ENCODE assay signal across 8 cellular contexts in the genomic region with DNA sequence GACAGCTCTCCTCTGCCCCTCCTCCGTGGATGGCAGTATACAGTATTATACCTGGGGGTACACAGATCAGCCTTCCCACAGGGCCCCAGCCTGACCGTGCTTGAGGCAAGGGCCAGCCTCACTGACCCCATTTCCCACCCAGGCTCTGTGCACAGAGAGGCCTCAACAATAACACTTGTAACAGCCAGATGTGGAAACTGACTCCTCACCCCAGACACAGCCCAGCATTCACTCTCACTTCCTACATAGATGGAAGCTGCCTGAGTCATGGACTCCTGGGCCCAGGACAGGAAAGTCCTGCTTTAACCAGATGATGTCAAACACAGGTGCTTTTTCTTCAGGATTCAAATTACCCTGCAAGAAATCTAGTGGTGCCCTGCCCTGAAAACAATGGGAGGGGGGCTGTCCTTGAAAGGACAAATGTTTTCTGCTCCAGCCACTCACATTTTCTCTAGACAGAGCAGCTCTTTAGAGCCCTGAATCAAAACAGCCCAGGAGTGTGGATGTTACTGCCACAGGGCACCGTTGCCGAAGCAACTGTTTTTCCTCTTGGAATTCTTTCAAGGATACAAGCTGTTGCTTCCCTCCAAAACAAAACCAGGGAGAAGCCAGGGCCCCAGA. TPM values are rescaled to one million over a fixed set of nuclear protein-coding genes. Genes with fewer than 3 reads are reported as not detected.
DNase-seq lines count a peak whose midpoint lies in the region; ATAC-seq and TF ChIP-seq lines count a peak whose summit lies in the region.

No MANE protein-coding gene starts in this region.

- peaks cover 86% of the 10 kb centered on the region for H3K79me2 ChIP-seq in hepatocyte

- peaks cover 64% of the 10 kb centered on the region for H3K4me1 Mint-ChIP-seq in T-helper 2 cell treated with Interferon-gamma antibody and Interleukin-4, amounts not matched to agents 5 μg/mL and 100 μg/mL, for 36 hours (ENCODE audit: low read depth)

- H3K4me3 Mint-ChIP-seq in T-helper 2 cell treated with Interferon-gamma antibody and Interleukin-4, amounts not matched to agents 5 μg/mL and 100 μg/mL, for 36 hours = peak overlapping the region; percentile 37

- intact Hi-C loops in adrenal gland (cut with DNase I) = no loop called here

- no peak overlapping the region for H3K4me3 ChIP-seq in adrenal gland
- no peak overlapping the region for H3K4me3 ChIP-seq in hepatocyte
- no peak overlapping the region for H3K4me3 ChIP-seq in suprapubic skin

- H3K9me2 ChIP-seq in hepatocyte (replicated peaks; ENCODE audit: insufficient read depth) = no peaks in the 10 kb centered on the region

- DNase-seq in T-helper 2 cell treated with Interferon-gamma antibody and Interleukin-4, amounts not matched to agents 5 μg/mL and 100 μg/mL, for 36 hours (ENCODE audit: low spot score) = no peak
- no peak for DNase-seq in T-helper 2 cell
- peak in 4 of 7 donors; percentile 54 to 67 (median 56) for DNase-seq in adrenal gland
- peak; percentile 68 for DNase-seq in hepatocyte (ENCODE audit: low spot score)
- DNase-seq in suprapubic skin (ENCODE audit: low spot score in 2 of 2) = no peak
- DNase-seq in stimulated activated CD8-positive, alpha-beta memory T cell treated with anti-CD3 and anti-CD28 coated beads, Interleukin-4, amount 100 ng/mL, for 48 hours = no peak
- DNase-seq in central memory CD4-positive, alpha-beta T cell = no peak

- peak overlapping the region; percentile 75 for H3K27ac Mint-ChIP-seq in T-helper 2 cell treated with Interferon-gamma antibody and Interleukin-4, amounts not matched to agents 5 μg/mL and 100 μg/mL, for 36 hours

- whole genome bisulfite sequencing in adrenal gland, 4 donors = 23 to 39% (median 27%) methylated on average over 3 to 4 of the region's 4 CpGs
- 27% methylated on average over 4 of the region's 4 CpGs for WGBS in hepatocyte (ENCODE audit: low lambda C conversion rate, missing lambda C conversion rate)
- 41% methylated on average over 4 of the region's 4 CpGs for WGBS in suprapubic skin

- peak overlapping the region; percentile 67 for H3K4me2 ChIP-seq in hepatocyte

- no peak for TF ChIP-seq CTCF in adrenal gland (IDR thresholded peaks at IDR 0.05)
- TF ChIP-seq CTCF in hepatocyte (IDR thresholded peaks at IDR 0.05; ENCODE audit: poor library complexity) = no peak
- TF ChIP-seq CTCF in suprapubic skin (IDR thresholded peaks at IDR 0.05) = no peak

- peaks cover 40% of the 10 kb centered on the region for H3K36me3 Mint-ChIP-seq in T-helper 2 cell treated with Interferon-gamma antibody and Interleukin-4, amounts not matched to agents 5 μg/mL and 100 μg/mL, for 36 hours (ENCODE audit: low read depth)

- H3K9me3 ChIP-seq in adrenal gland (replicated peaks in 1 of 3) (no peaks in the 10 kb centered on the region), hepatocyte (ENCODE audit: low read depth) (no peaks in the 10 kb centered on the region), suprapubic skin (no peaks in the 10 kb centered on the region)

- peaks cover 7% of the 10 kb centered on the region for H3K9me3 Mint-ChIP-seq in T-helper 2 cell treated with Interferon-gamma antibody and Interleukin-4, amounts not matched to agents 5 μg/mL and 100 μg/mL, for 36 hours

- H3K27me3 Mint-ChIP-seq in T-helper 2 cell treated with Interferon-gamma antibody and Interleukin-4, amounts not matched to agents 5 μg/mL and 100 μg/mL, for 36 hours (ENCODE audit: low read depth) = no peaks in the 10 kb centered on the region

- no peak for TF ChIP-seq EP300 in suprapubic skin (IDR thresholded peaks at IDR 0.05)

- no peak for ATAC-seq in GM19328 (IDR thresholded peaks at IDR 0.05; ENCODE audit: unreplicated experiment)

- TF ChIP-seq POLR2A in adrenal gland (IDR thresholded peaks at IDR 0.05) = no peak
- TF ChIP-seq POLR2A in suprapubic skin (IDR thresholded peaks at IDR 0.05) = no peak

- H4K20me1 ChIP-seq in hepatocyte (ENCODE audit: insufficient read depth, poor library complexity, severe bottlenecking) = peaks cover 17% of the 10 kb centered on the region

- no peaks in the 10 kb centered on the region for H3K36me3 ChIP-seq in adrenal gland (replicated peaks in 1 of 2)
- no peaks in the 10 kb centered on the region for H3K36me3 ChIP-seq in hepatocyte (replicated peaks; ENCODE audit: insufficient read depth, low read depth)
- no peaks in the 10 kb centered on the region for H3K36me3 ChIP-seq in suprapubic skin

- H3K4me1 ChIP-seq in adrenal gland (replicated peaks in 1 of 2) (peaks cover 31 to 51% of the 10 kb centered on the region in 2 donors), hepatocyte (ENCODE audit: insufficient read depth) (peaks cover 66% of the 10 kb centered on the region), suprapubic skin (peaks cover 66% of the 10 kb centered on the region)

- no peaks in the 10 kb centered on the region for H3K27me3 ChIP-seq in adrenal gland
- H3K27me3 ChIP-seq in hepatocyte = no peaks in the 10 kb centered on the region
- no peaks in the 10 kb centered on the region for H3K27me3 ChIP-seq in suprapubic skin

- H3K27ac ChIP-seq in adrenal gland (peak overlapping the region; percentile 36 to 84 (median 69)), hepatocyte (peak overlapping the region; percentile 86), suprapubic skin (peak overlapping the region; percentile 68)

- no peak overlapping the region for H2AFZ ChIP-seq in hepatocyte

RNA-seq across cellular contexts. Expression of gene CCDC12, which starts 16.4 kb away (rescaled TPM):
- total RNA-seq in adrenal gland = 10 to 100 TPM; 33.2 to 77.0 (median 65.9) TPM
- polyA plus RNA-seq in adrenal gland = 100 to 1,000 TPM in 2 of 3 donors, 10 to 100 TPM in 1; 72.0 to 145 (median 122) TPM
- 41.1 and 47.5 TPM in 2 replicates for total RNA-seq in hepatocyte
- polyA plus RNA-seq in hepatocyte = 78.4 and 107 TPM in 2 replicates
- 10 to 100 TPM; 56.1 to 86.8 (median 81.6) TPM for total RNA-seq in suprapubic skin

RNA-seq across cellular contexts. Expression of gene NBEAL2, which starts 19.3 kb away (rescaled TPM):
- total RNA-seq in adrenal gland (10 to 100 TPM; 17.5 to 47.1 (median 29.0) TPM), hepatocyte (23.6 and 38.6 TPM in 2 replicates), suprapubic skin (100 to 1,000 TPM; 317 to 865 (median 347) TPM)
- polyA plus RNA-seq in adrenal gland (100 to 1,000 TPM in 1 of 3 donors, 10 to 100 TPM in 2; 20.8 to 154 (median 71.6) TPM), hepatocyte (42.2 and 58.5 TPM in 2 replicates)

Comparison
In these comparisons a context has a peak if more than half of its experiments do, and no peak if none do; other contexts are left out.
1. DNase-seq: peak in adrenal gland (4 of 7) and hepatocyte (single experiment); none in T-helper 2 cell treated with Interferon-gamma antibody and Interleukin-4, amounts not matched to agents 5 μg/mL and 100 μg/mL, for 36 hours (single experiment), T-helper 2 cell (0 of 5), suprapubic skin (0 of 2), stimulated activated CD8-positive, alpha-beta memory T cell treated with anti-CD3 and anti-CD28 coated beads, Interleukin-4, amount 100 ng/mL, for 48 hours (single experiment) and central memory CD4-positive, alpha-beta T cell (single experiment).
2. Peak in every context shown above with its lines, with median percentiles within 50 percentile points of each other: H3K27ac ChIP-seq.